ENCODE assay signal across 8 cellular contexts in genomic region chr9:113152699-113153098, GRCh38. TPM values are rescaled to one million over a fixed set of nuclear protein-coding genes. Genes with fewer than 3 reads are reported as not detected.
DNase-seq lines count a peak whose midpoint lies in the region; FAIRE-seq and TF ChIP-seq lines count a peak whose summit lies in the region.

No MANE protein-coding gene starts in this region.

- peaks cover 12% of the 10 kb centered on the region for H3K27me3 Mint-ChIP-seq in activated CD4-positive, alpha-beta T cell treated with anti-CD3 and anti-CD28 coated beads, Interleukin-2, amount 10 ng/mL, durations not matched to agents 7 days and 5 days

- no peak overlapping the region for H3K4me3 ChIP-seq in hepatocyte
- peak overlapping the region; percentile 71 to 94 (median 92) for H3K4me3 ChIP-seq in subcutaneous abdominal adipose tissue (ENCODE audit: low read depth in 1 of 5, low read length in 5 of 5)

- peaks cover 7% of the 10 kb centered on the region for H3K4me1 ChIP-seq in hepatocyte (ENCODE audit: insufficient read depth)
- peaks cover 10 to 62% (median 53%) of the 10 kb centered on the region in 5 donors for H3K4me1 ChIP-seq in subcutaneous abdominal adipose tissue (ENCODE audit: control insufficient read depth in 5 of 5, insufficient read depth in 5 of 5, low read length in 5 of 5)

- H3K27ac Mint-ChIP-seq in activated CD4-positive, alpha-beta T cell treated with anti-CD3 and anti-CD28 coated beads, Interleukin-2, amount 10 ng/mL, durations not matched to agents 7 days and 5 days, result peak overlapping the region; percentile 74

- peak overlapping the region; percentile 63 to 96 (median 92) for H3K9ac ChIP-seq in subcutaneous abdominal adipose tissue (ENCODE audit: low read length in 5 of 5)

- TF ChIP-seq CTCF in VCaP (conservative IDR thresholded peaks at IDR 0.05) (peak; percentile 39), hepatocyte (IDR thresholded peaks at IDR 0.05; ENCODE audit: poor library complexity) (no peak)

- no peak overlapping the region for H2AFZ ChIP-seq in hepatocyte

- no peaks in the 10 kb centered on the region for H4K20me1 ChIP-seq in hepatocyte (ENCODE audit: insufficient read depth, poor library complexity, severe bottlenecking)

- no peak for DNase-seq in activated CD4-positive, alpha-beta T cell treated with anti-CD3 and anti-CD28 coated beads, Interleukin-2, amount 10 ng/mL, durations not matched to agents 7 days and 5 days
- no peak for DNase-seq in activated CD4-positive, alpha-beta T cell treated with anti-CD3 and anti-CD28 coated beads, Interleukin-2, amount 50 U/mL, for 48 hours
- DNase-seq in hepatocyte (ENCODE audit: low spot score) (no peak), GOT3 (lab: John Stamatoyannopoulos, UW) (no peak), GM12891 (ENCODE audit: insufficient read length, low spot score) (no peak), NCI-H1092 treated with DMSO at 0.1 percent for 48 hours (lab: John Stamatoyannopoulos, UW) (no peak)

- peaks cover 38% of the 10 kb centered on the region for H3K4me1 Mint-ChIP-seq in activated CD4-positive, alpha-beta T cell treated with anti-CD3 and anti-CD28 coated beads, Interleukin-2, amount 10 ng/mL, durations not matched to agents 7 days and 5 days

- H3K36me3 Mint-ChIP-seq in activated CD4-positive, alpha-beta T cell treated with anti-CD3 and anti-CD28 coated beads, Interleukin-2, amount 10 ng/mL, durations not matched to agents 7 days and 5 days (ENCODE audit: low read depth), result peaks cover 3% of the 10 kb centered on the region

- TF ChIP-seq POLR2A in GM12891 (IDR thresholded peaks at IDR 0.05; ENCODE audit: low read depth, low read length), result no peak

- peak overlapping the region; percentile 78 for H3K27ac ChIP-seq in VCaP
- no peak overlapping the region for H3K27ac ChIP-seq in hepatocyte
- peak overlapping the region; percentile 91 for H3K27ac ChIP-seq in subcutaneous abdominal adipose tissue (ENCODE audit: low read depth, low read length)

- H3K27me3 ChIP-seq in hepatocyte (no peaks in the 10 kb centered on the region), subcutaneous abdominal adipose tissue (ENCODE audit: control insufficient read depth in 5 of 5, insufficient read depth in 4 of 5, low read length in 5 of 5) (no peaks in the 10 kb centered on the region)

- POLR2A ChIA-PET in activated CD4-positive, alpha-beta T cell treated with anti-CD3 and anti-CD28 coated beads, Interleukin-2, amount 10 ng/mL, durations not matched to agents 7 days and 5 days (lab: Charles Lee), result no interaction called here

- H3K36me3 ChIP-seq in hepatocyte (replicated peaks; ENCODE audit: insufficient read depth, low read depth) (no peaks in the 10 kb centered on the region), subcutaneous abdominal adipose tissue (ENCODE audit: control insufficient read depth in 5 of 5, insufficient read depth in 5 of 5, low read length in 5 of 5) (peaks cover 0 to 14% (median 9%) of the 10 kb centered on the region in 5 donors)

- H3K9me3 ChIP-seq in hepatocyte (ENCODE audit: low read depth) (no peaks in the 10 kb centered on the region), subcutaneous abdominal adipose tissue (ENCODE audit: control insufficient read depth in 5 of 5, low read length in 5 of 5) (no peaks in the 10 kb centered on the region)

- 93% methylated on average over 3 of the region's 3 CpGs for WGBS in hepatocyte (ENCODE audit: low lambda C conversion rate, missing lambda C conversion rate)

- FAIRE-seq in GM12891 (lab: Jason Lieb, UNC), result no peak

- peak overlapping the region; percentile 87 for H3K4me2 ChIP-seq in hepatocyte

- CTCF ChIA-PET in activated CD4-positive, alpha-beta T cell treated with anti-CD3 and anti-CD28 coated beads, Interleukin-2, amount 10 ng/mL, durations not matched to agents 7 days and 5 days (lab: Charles Lee), result interaction anchor here (0.6 to 1.2 kb wide), 4 partner anchors 9 to 792 kb away, joined by 3 to 4 read pairs (median 3); no protein-coding TSS in a partner anchor

- H3K79me2 ChIP-seq in hepatocyte, result no peaks in the 10 kb centered on the region

- H3K9me2 ChIP-seq in hepatocyte (replicated peaks; ENCODE audit: insufficient read depth), result no peaks in the 10 kb centered on the region

- no peaks in the 10 kb centered on the region for H3K9me3 Mint-ChIP-seq in activated CD4-positive, alpha-beta T cell treated with anti-CD3 and anti-CD28 coated beads, Interleukin-2, amount 10 ng/mL, durations not matched to agents 7 days and 5 days

- H3K4me3 Mint-ChIP-seq in activated CD4-positive, alpha-beta T cell treated with anti-CD3 and anti-CD28 coated beads, Interleukin-2, amount 10 ng/mL, durations not matched to agents 7 days and 5 days, result peak overlapping the region; percentile 72

TF ChIP-seq in GM12891, 5 proteins besides CTCF, POLR2A, EP300 and RAD21:
- TF ChIP-seq POU2F2 (IDR thresholded peaks at IDR 0.05; ENCODE audit: low read depth, low read length) (no peak), POLR2AphosphoS5 (IDR thresholded peaks at IDR 0.05; ENCODE audit: low read depth, low read length) (no peak), PAX5 (IDR thresholded peaks at IDR 0.05; ENCODE audit: insufficient read depth, low read length, severe bottlenecking) (no peak), SPI1 (IDR thresholded peaks at IDR 0.05; ENCODE audit: low read depth, low read length) (no peak), TAF1 (IDR thresholded peaks at IDR 0.05; ENCODE audit: low read depth, low read length) (no peak)

RNA-seq across cellular contexts. Expression of gene SLC31A2, which starts 1.9 kb away (rescaled TPM):
- total RNA-seq in activated CD4-positive, alpha-beta T cell treated with anti-CD3 and anti-CD28 coated beads, Interleukin-2, amount 10 ng/mL, durations not matched to agents 7 days and 5 days, result 1 to 10 TPM; 2.5 to 3.0 TPM
- total RNA-seq in hepatocyte, result 20.1 and 24.1 TPM in 2 replicates
- 18.7 and 26.9 TPM in 2 replicates for polyA plus RNA-seq in hepatocyte
- polyA plus RNA-seq in GM12891 (2012; ENCODE audit: low read depth, missing spikeins), result 0.94 TPM
